In genomic region chr13:52016296-52016695, GRCh38 we compare ENCODE assay signal across 36 cellular contexts.
"Had no signal": no experiment of that assay in that cellular context is flagged by ENCODE, and none has a peak within 500 bp of the region (broad histone marks: within the 10 kb centered on the region; RNA-seq: fewer than 3 reads in every experiment).

No MANE protein-coding gene starts in this region.

- H3K27ac ChIP-seq: KMS-11 had no signal

- H3K4me3 ChIP-seq: MG63 had no signal

- H3K4me2 ChIP-seq: KMS-11 had no signal

- H3K9me3 ChIP-seq: MG63 had no signal

- H3K9ac ChIP-seq: KMS-11 had no signal

- DNase-seq: Karpas-422, Kasumi-1, KG1, MG63, MM.1S, MV-4-11, NCI-H1048, NCI-H1092, NCI-H1092 treated with DMSO at 0.1 percent for 48 hours, NCI-H1105, NCI-H1105 treated with DMSO at 0.1 percent for 48 hours, NCI-H1417, NCI-H1417 treated with DMSO at 0.1 percent for 48 hours, NCI-H1436, NCI-H1436 treated with DMSO at 0.1 percent for 48 hours, NCI-H146, NCI-H1694, NCI-H1694 treated with DMSO at 0.1 percent for 48 hours, NCI-H187, NCI-H187 treated with DMSO at 0.1 percent for 48 hours, NCI-H1930, NCI-H2029, NCI-H2029 treated with DMSO at 0.1 percent for 48 hours, NCI-H2081, NCI-H2081 treated with DMSO at 0.1 percent for 48 hours, NCI-H2107, NCI-H2171, NCI-H2171 treated with DMSO at 0.1 percent for 48 hours, NCI-H2227 treated with DMSO at 0.1 percent for 48 hours, NCI-H226, NCI-H345, NCI-H446, NCI-H446 treated with DMSO at 0.1 percent for 48 hours, NCI-H510A, NCI-H510A treated with DMSO at 0.1 percent for 48 hours had no signal
